Comparison of ENCODE assay signal across 7 cellular contexts in the genomic region with DNA sequence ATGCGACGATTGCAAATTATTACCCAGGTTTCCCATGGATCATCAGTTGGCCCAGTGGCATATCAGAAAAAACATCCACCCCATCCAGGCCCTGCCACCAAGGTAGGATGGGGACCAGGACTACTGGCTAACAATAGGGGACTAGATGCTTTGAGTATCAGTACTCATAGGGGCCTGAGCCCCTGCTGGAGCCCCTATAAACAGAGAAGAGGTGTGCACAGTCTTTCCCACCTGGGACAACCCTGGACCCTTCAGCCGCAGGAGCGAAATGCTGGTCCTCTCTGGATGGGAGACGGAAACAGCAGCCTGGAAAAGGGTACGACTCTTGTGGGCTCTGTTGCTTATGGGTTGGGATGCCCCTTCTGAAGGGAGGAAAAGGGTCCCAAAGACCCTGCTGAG. TPM values are rescaled to one million over a fixed set of nuclear protein-coding genes. Genes with fewer than 3 reads are reported as not detected.
DNase-seq lines count a peak whose midpoint lies in the region; ATAC-seq, FAIRE-seq and TF ChIP-seq lines count a peak whose summit lies in the region.
"Had no signal": no experiment of that assay in that cellular context is flagged by ENCODE, and none has a peak within 500 bp of the region (broad histone marks: within the 10 kb centered on the region; RNA-seq: fewer than 3 reads in every experiment).

No MANE protein-coding gene starts in this region.

- BruUV-seq in Caco-2 (replicated peaks; lab: Mats Ljungman, UMichigan) = no TSS peak

- H3K4me2 ChIP-seq in MM.1S (ENCODE audit: low read depth, low read length) = 0 out of 2 replicates have a peak overlapping the region, but pooled peaks have one; percentile 69

- no peak overlapping the region for H3K9ac ChIP-seq in MM.1S (ENCODE audit: low read length)

- TF ChIP-seq POLR2A in H54 (IDR thresholded peaks at IDR 0.05; ENCODE audit: low read depth, low read length) = no peak

- no peak for ATAC-seq in GM18520 (IDR thresholded peaks at IDR 0.05; ENCODE audit: unreplicated experiment)
- ATAC-seq in SK-N-SH treated with all-trans-retinoic acid at 6 μM for 48 hours = no peak

- no peak overlapping the region for H3K4me3 ChIP-seq in Caco-2 (ENCODE audit: low read depth, low read length)
- H3K4me3 ChIP-seq in MM.1S (ENCODE audit: low read length) = no peak overlapping the region
- H3K4me3 ChIP-seq: SJSA1 had no signal

- H3K9me3 Mint-ChIP-seq in Caco-2 (ENCODE audit: unreplicated experiment) (no peaks in the 10 kb centered on the region), mesothelial cell of epicardium (no peaks in the 10 kb centered on the region)

- H3K27ac Mint-ChIP-seq in Caco-2 (ENCODE audit: unreplicated experiment) (no peak overlapping the region), mesothelial cell of epicardium (no peak overlapping the region)

- H2AFZ ChIP-seq in MM.1S (ENCODE audit: low read length) = no peak overlapping the region

- H3K27me3 Mint-ChIP-seq in Caco-2 (ENCODE audit: insufficient read depth, unreplicated experiment) (peaks cover 23% of the 10 kb centered on the region), mesothelial cell of epicardium (ENCODE audit: low read depth) (peaks cover 74% of the 10 kb centered on the region)

- H3K36me3 Mint-ChIP-seq in Caco-2 (ENCODE audit: insufficient read depth, unreplicated experiment) = peaks cover 5% of the 10 kb centered on the region
- no peaks in the 10 kb centered on the region for H3K36me3 Mint-ChIP-seq in mesothelial cell of epicardium

- CTCF ChIA-PET in Caco-2 (lab: Charles Lee) = interaction anchor here (0.6 to 2.8 kb wide), 25 partner anchors 8 to 147 kb away, joined by 3 to 81 read pairs (median 7); partner anchors contain the start of genes LMBR1L, RHEBL1 and TUBA1B

- intact Hi-C loops in Caco-2 (cut with micrococcal nuclease; ENCODE audit: unreplicated experiment) = loop anchor here (1.0 kb wide), 6 partner anchors 9 to 145 kb away; partner anchors contain the start of gene LMBR1L

- H3K27me3 ChIP-seq in Caco-2 (replicated peaks; ENCODE audit: control insufficient read depth, insufficient read depth, low read length) (peaks cover 13% of the 10 kb centered on the region; the same call in 1 of the 2 replicates), MM.1S (replicated peaks; ENCODE audit: insufficient read depth, low read length) (peaks cover 56% of the 10 kb centered on the region)

- TF ChIP-seq CTCF in Caco-2 (IDR thresholded peaks at IDR 0.05; ENCODE audit: insufficient read depth in 1 of 2, low read depth in 1 of 2, low read length in 1 of 2, severe bottlenecking in 1 of 2, unreplicated experiment in 1 of 2) (no peak), MM.1S (IDR thresholded peaks at IDR 0.05; ENCODE audit: low read length) (no peak), mesothelial cell of epicardium (IDR thresholded peaks at IDR 0.05; ENCODE audit: unreplicated experiment) (no peak)

- H3F3A ChIP-seq in MM.1S (ENCODE audit: insufficient read depth, low read length) = no peaks in the 10 kb centered on the region

- no peak for FAIRE-seq in H54 (lab: Jason Lieb, UNC)

- H3K4me1 Mint-ChIP-seq in Caco-2 (ENCODE audit: low read depth, unreplicated experiment) = peaks cover 5% of the 10 kb centered on the region
- peaks cover 29% of the 10 kb centered on the region for H3K4me1 Mint-ChIP-seq in mesothelial cell of epicardium

- H3K4me1 ChIP-seq in Caco-2 (peaks cover 11% of the 10 kb centered on the region), MM.1S (ENCODE audit: low read length) (peaks cover 5% of the 10 kb centered on the region)

- H3K9me3 ChIP-seq in Caco-2 = no peaks in the 10 kb centered on the region
- H3K9me3 ChIP-seq in MM.1S (replicated peaks; ENCODE audit: insufficient read depth, low read length) = no peaks in the 10 kb centered on the region
- H3K9me3 ChIP-seq: SJSA1 had no signal

- peak overlapping the region; percentile 50 for H3K4me3 Mint-ChIP-seq in Caco-2 (ENCODE audit: unreplicated experiment)
- peak overlapping the region; percentile 8 for H3K4me3 Mint-ChIP-seq in mesothelial cell of epicardium

- H3K9me2 ChIP-seq in MM.1S (replicated peaks; ENCODE audit: insufficient read depth, low read length) = no peaks in the 10 kb centered on the region

- no peak for DNase-seq in Caco-2
- no peak for DNase-seq in MM.1S
- DNase-seq in mesothelial cell of epicardium (ENCODE audit: low spot score in 2 of 2, unreplicated experiment in 2 of 2) = no peak
- DNase-seq in H54 (ENCODE audit: insufficient read length, low spot score) = no peak

- no peaks in the 10 kb centered on the region for H3K79me2 ChIP-seq in MM.1S (ENCODE audit: low read length)

- no peak overlapping the region for H3K27ac ChIP-seq in MM.1S (ENCODE audit: low read length)
- H3K27ac ChIP-seq: SJSA1 had no signal

- H4K20me1 ChIP-seq in MM.1S (ENCODE audit: insufficient read depth, low read length) = no peaks in the 10 kb centered on the region

- POLR2A ChIA-PET in Caco-2 (lab: Charles Lee) = interaction anchor here (1.2 to 1.5 kb wide), 2 partner anchors 32 to 42 kb away, joined by 5 to 6 read pairs; partner anchors contain the start of gene TUBA1B

- H3K36me3 ChIP-seq in Caco-2 (ENCODE audit: control insufficient read depth, insufficient read depth, low read length) (no peaks in the 10 kb centered on the region), MM.1S (replicated peaks; ENCODE audit: insufficient read depth, low read length) (no peaks in the 10 kb centered on the region)
- H3K36me3 ChIP-seq: SJSA1 had no signal

TF ChIP-seq in SK-N-SH treated with all-trans-retinoic acid at 6 μM for 48 hours, 23 proteins besides CTCF, POLR2A, EP300 and RAD21 (continues in another document):
- TF ChIP-seq PPARA (CRISPR knock-in tag; IDR thresholded peaks at IDR 0.05; ENCODE audit: borderline replicate concordance) = no peak
- TF ChIP-seq CSDC2 (CRISPR knock-in tag; IDR thresholded peaks at IDR 0.05) = no peak
- no peak for TF ChIP-seq ZFP3 (CRISPR knock-in tag; IDR thresholded peaks at IDR 0.05)
- no peak for TF ChIP-seq ESRRG (CRISPR knock-in tag; IDR thresholded peaks at IDR 0.05)
- TF ChIP-seq TOX (CRISPR knock-in tag; IDR thresholded peaks at IDR 0.05; ENCODE audit: borderline replicate concordance) = no peak
- no peak for TF ChIP-seq OSR1 (CRISPR knock-in tag; IDR thresholded peaks at IDR 0.05)
- TF ChIP-seq, protein P1, sequence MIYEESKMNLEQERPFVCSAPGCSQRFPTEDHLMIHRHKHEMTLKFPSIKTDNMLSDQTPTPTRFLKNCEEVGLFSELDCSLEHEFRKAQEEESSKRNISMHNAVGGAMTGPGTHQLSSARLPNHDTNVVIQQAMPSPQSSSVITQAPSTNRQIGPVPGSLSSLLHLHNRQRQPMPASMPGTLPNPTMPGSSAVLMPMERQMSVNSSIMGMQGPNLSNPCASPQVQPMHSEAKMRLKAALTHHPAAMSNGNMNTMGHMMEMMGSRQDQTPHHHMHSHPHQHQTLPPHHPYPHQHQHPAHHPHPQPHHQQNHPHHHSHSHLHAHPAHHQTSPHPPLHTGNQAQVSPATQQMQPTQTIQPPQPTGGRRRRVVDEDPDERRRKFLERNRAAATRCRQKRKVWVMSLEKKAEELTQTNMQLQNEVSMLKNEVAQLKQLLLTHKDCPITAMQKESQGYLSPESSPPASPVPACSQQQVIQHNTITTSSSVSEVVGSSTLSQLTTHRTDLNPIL (CRISPR knock-in tag; IDR thresholded peaks at IDR 0.05; ENCODE audit: low read depth) = no peak
- no peak for TF ChIP-seq ARNTL (CRISPR knock-in tag; IDR thresholded peaks at IDR 0.05; ENCODE audit: borderline replicate concordance, low read depth)
- no peak for TF ChIP-seq ZNF8 (CRISPR knock-in tag; IDR thresholded peaks at IDR 0.05)
- no peak for TF ChIP-seq GLIS3 (CRISPR knock-in tag; IDR thresholded peaks at IDR 0.05)
- TF ChIP-seq, protein P2, sequence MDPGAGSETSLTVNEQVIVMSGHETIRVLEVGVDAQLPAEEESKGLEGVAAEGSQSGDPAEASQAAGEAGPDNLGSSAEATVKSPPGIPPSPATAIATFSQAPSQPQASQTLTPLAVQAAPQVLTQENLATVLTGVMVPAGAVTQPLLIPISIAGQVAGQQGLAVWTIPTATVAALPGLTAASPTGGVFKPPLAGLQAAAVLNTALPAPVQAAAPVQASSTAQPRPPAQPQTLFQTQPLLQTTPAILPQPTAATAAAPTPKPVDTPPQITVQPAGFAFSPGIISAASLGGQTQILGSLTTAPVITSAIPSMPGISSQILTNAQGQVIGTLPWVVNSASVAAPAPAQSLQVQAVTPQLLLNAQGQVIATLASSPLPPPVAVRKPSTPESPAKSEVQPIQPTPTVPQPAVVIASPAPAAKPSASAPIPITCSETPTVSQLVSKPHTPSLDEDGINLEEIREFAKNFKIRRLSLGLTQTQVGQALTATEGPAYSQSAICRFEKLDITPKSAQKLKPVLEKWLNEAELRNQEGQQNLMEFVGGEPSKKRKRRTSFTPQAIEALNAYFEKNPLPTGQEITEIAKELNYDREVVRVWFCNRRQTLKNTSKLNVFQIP (CRISPR knock-in tag; IDR thresholded peaks at IDR 0.05; ENCODE audit: borderline replicate concordance, low read depth) = no peak
- TF ChIP-seq CSRNP3 (CRISPR knock-in tag; IDR thresholded peaks at IDR 0.05) = no peak
- no peak for TF ChIP-seq SNAI2 (CRISPR knock-in tag; IDR thresholded peaks at IDR 0.05)

RNA-seq across cellular contexts. Expression of gene DHH, which starts 5.7 kb away (rescaled TPM):
- 0.16 TPM in 1 of 2 replicates, not detected in the other for total RNA-seq in Caco-2 (2022)
- 0.38 to 0.63 TPM (median 0.49 TPM) in 3 replicates for total RNA-seq in mesothelial cell of epicardium
- total RNA-seq: SJSA1 had no signal

RNA-seq across cellular contexts. Expression of gene RHEBL1, which starts 19.2 kb away (rescaled TPM):
- 2.5 and 2.6 TPM in 2 replicates for total RNA-seq in Caco-2 (2022)
- 0.43 to 0.60 TPM (median 0.53 TPM) in 3 replicates for total RNA-seq in mesothelial cell of epicardium

RNA-seq across cellular contexts. Expression of gene LMBR1L, which starts 21.7 kb away (rescaled TPM):
- total RNA-seq in Caco-2 (2022) (43.1 and 43.9 TPM in 2 replicates), mesothelial cell of epicardium (142 to 160 TPM (median 149 TPM) in 3 replicates)

RNA-seq across cellular contexts. Expression of gene KMT2D, which starts 28.3 kb away (rescaled TPM):
- 139 and 140 TPM in 2 replicates for total RNA-seq in Caco-2 (2022)
- total RNA-seq in mesothelial cell of epicardium = 125 to 137 TPM (median 136 TPM) in 3 replicates

RNA-seq across cellular contexts. Expression of gene TUBA1B, which starts 42.3 kb away (rescaled TPM):
- total RNA-seq in Caco-2 (2022) = 1,866 and 1,882 TPM in 2 replicates
- total RNA-seq in mesothelial cell of epicardium = 745 to 765 TPM (median 754 TPM) in 3 replicates
